9 cellular contexts compared by ENCODE assay signal in genomic region chr3:52769786-52770445, GRCh38. TPM values are rescaled to one million over a fixed set of nuclear protein-coding genes. Genes with fewer than 3 reads are reported as not detected.
DNase-seq lines count a peak whose midpoint lies in the region; ATAC-seq, FAIRE-seq and TF ChIP-seq lines count a peak whose summit lies in the region.
"Had no signal": no experiment of that assay in that cellular context is flagged by ENCODE, and none has a peak within 500 bp of the region (broad histone marks: within the 10 kb centered on the region; RNA-seq: fewer than 3 reads in every experiment).

No MANE protein-coding gene starts in this region.

- H2BK5ac ChIP-seq in H1 (ENCODE audit: low read depth, low read length), result no peak overlapping the region

- no peaks in the 10 kb centered on the region for H3K9me3 Mint-ChIP-seq in neural progenitor cell

- no peak overlapping the region for H2BK15ac ChIP-seq in H1 (ENCODE audit: low read length)

- H4K8ac ChIP-seq in H1 (ENCODE audit: extremely low read depth, insufficient read depth, low read length), result no peak overlapping the region

- H3K4me2 ChIP-seq in OCI-LY3 (ENCODE audit: low read length) (peak overlapping the region; percentile 77), H1 (ENCODE audit: insufficient read depth in 1 of 2, low read depth in 2 of 2, low read length in 2 of 2) (peak overlapping the region; percentile 73 to 83), neural progenitor cell (peak overlapping the region; percentile 97)

- peaks cover 16% of the 10 kb centered on the region for H3K4me1 Mint-ChIP-seq in neural progenitor cell

- no peak for TF ChIP-seq RAD21 in H1 (IDR thresholded peaks at IDR 0.05 in 1 of 2, conservative IDR thresholded peaks at IDR 0.05 in 1 of 2; ENCODE audit: low read depth in 2 of 2, low read length in 2 of 2)

- DNase-seq in H1 (ENCODE audit: low read depth in 1 of 2, low spot score in 2 of 2) (no peak), neural progenitor cell (ENCODE audit: low spot score) (no peak), NCI-H146 (lab: John Stamatoyannopoulos, UW) (no peak), HPDE6-E6E7 (ENCODE audit: extremely low spot score) (no peak), NCI-H2081 treated with DMSO at 0.1 percent for 48 hours (lab: John Stamatoyannopoulos, UW) (no peak)

- peak overlapping the region; percentile 78 for H3K4me3 ChIP-seq in OCI-LY3 (ENCODE audit: low read length)
- H3K4me3 ChIP-seq in H1 (ENCODE audit: extremely low read depth in 1 of 4, insufficient read depth in 2 of 4, low read depth in 3 of 4, low read length in 4 of 4), result peak overlapping the region; percentile 70 to 88 (median 78)
- H3K4me3 ChIP-seq in neural progenitor cell, result peak overlapping the region; percentile 89

- H3K79me2 ChIP-seq in OCI-LY3 (ENCODE audit: low read length) (peaks cover 20% of the 10 kb centered on the region), H1 (ENCODE audit: control insufficient read depth in 1 of 2, insufficient read depth in 2 of 2, low read length in 2 of 2) (peaks cover 0 to 21% of the 10 kb centered on the region in 2 experiments; a peak in 3 of 4 replicates), neural progenitor cell (ENCODE audit: low read depth) (peaks cover 30% of the 10 kb centered on the region)

- no peaks in the 10 kb centered on the region for H4K20me1 ChIP-seq in OCI-LY3 (ENCODE audit: insufficient read depth, low read length)
- H4K20me1 ChIP-seq in H1 (replicated peaks in 1 of 2; ENCODE audit: control insufficient read depth in 1 of 2, insufficient read depth in 2 of 2, low read length in 2 of 2), result no peaks in the 10 kb centered on the region
- peaks cover 6% of the 10 kb centered on the region for H4K20me1 ChIP-seq in neural progenitor cell (ENCODE audit: low read depth)

- no peak overlapping the region for H2BK120ac ChIP-seq in H1 (replicated peaks; ENCODE audit: low read depth, low read length)

- no peak for TF ChIP-seq EP300 in H1 (IDR thresholded peaks at IDR 0.05; ENCODE audit: borderline replicate concordance in 1 of 2, low read depth in 2 of 2, low read length in 2 of 2)

- no peaks in the 10 kb centered on the region for H3K9me3 ChIP-seq in ES-I3 (ENCODE audit: control insufficient read depth, insufficient read depth, low read length)
- no peaks in the 10 kb centered on the region for H3K9me3 ChIP-seq in OCI-LY3 (ENCODE audit: insufficient read depth, low read length)
- H3K9me3 ChIP-seq in H1 (ENCODE audit: insufficient read depth in 2 of 2, low read depth in 1 of 2, low read length in 1 of 2), result no peaks in the 10 kb centered on the region
- no peaks in the 10 kb centered on the region for H3K9me3 ChIP-seq in neural progenitor cell (ENCODE audit: low read depth)

- peaks cover 3% of the 10 kb centered on the region; the same call in 1 of the 2 replicates for H3K79me1 ChIP-seq in H1 (ENCODE audit: low read depth, low read length)

- no peak for FAIRE-seq in H1 (lab: Jason Lieb, UNC)

- H3K27me3 ChIP-seq in OCI-LY3 (ENCODE audit: low read depth, low read length) (no peaks in the 10 kb centered on the region), H1 (replicated peaks in 1 of 4; ENCODE audit: control insufficient read depth in 3 of 4, extremely low read depth in 1 of 4, insufficient read depth in 3 of 4, low read length in 3 of 4) (no peaks in the 10 kb centered on the region), neural progenitor cell (no peaks in the 10 kb centered on the region)

- no peak overlapping the region for H3K14ac ChIP-seq in H1 (ENCODE audit: insufficient read length)

- peak overlapping the region; percentile 51 for H3K27ac Mint-ChIP-seq in neural progenitor cell

- H3K9ac ChIP-seq in ES-I3 (ENCODE audit: low read depth, low read length) (peak overlapping the region; percentile 74), OCI-LY3 (ENCODE audit: low read length) (peak overlapping the region; percentile 77), H1 (replicated peaks in 1 of 4; ENCODE audit: extremely low read depth in 1 of 4, low read depth in 3 of 4, low read length in 3 of 4) (peak overlapping the region; percentile 56 to 84 (median 66)), neural progenitor cell (peak overlapping the region; percentile 76)

- H3K4ac ChIP-seq in H1 (replicated peaks; ENCODE audit: insufficient read length, low read depth, low read length), result no peak overlapping the region

- no peak; a peak in 1 of 3 replicates for TF ChIP-seq POLR2A in H1 (IDR thresholded peaks at IDR 0.05; ENCODE audit: control extremely low read depth in 1 of 2, low read depth in 2 of 2, low read length in 2 of 2)

- peaks cover 10% of the 10 kb centered on the region for H3F3A ChIP-seq in neural progenitor cell (ENCODE audit: low read depth)

- H4K5ac ChIP-seq in H1 (ENCODE audit: insufficient read length, low read depth, low read length), result no peak overlapping the region

- 22% methylated on average over 13 of the region's 13 CpGs; no CpG with 5 or more reads in 1 of the 2 experiments for WGBS in H1 (ENCODE audit: extremely low coverage in 1 of 2, insufficient coverage in 1 of 2, insufficient read length in 1 of 2, insufficient replicate concordance in 2 of 2, low coverage in 1 of 2, low lambda C conversion rate in 2 of 2, missing lambda C conversion rate in 1 of 2), 2 experiments

- ATAC-seq in HG03354 (IDR thresholded peaks at IDR 0.05; ENCODE audit: poor library complexity, severe bottlenecking, unreplicated experiment), result no peak

- POLR2A ChIA-PET in H1 (lab: Charles Lee; ENCODE audit: partially characterized antibody), result interaction anchor here (0.8 to 2.3 kb wide), 13 partner anchors 10 to 303 kb away, joined by 3 to 10 read pairs (median 7); partner anchors contain the start of genes GNL3, ITIH3 and PBRM1

- H2AFZ ChIP-seq in OCI-LY3 (ENCODE audit: low read depth, low read length) (no peak overlapping the region), H1 (ENCODE audit: low read length) (peak overlapping the region; percentile 86; the same call in 1 of the 2 replicates), neural progenitor cell (replicated peaks) (peak overlapping the region; percentile 87)

- no peaks in the 10 kb centered on the region for H3K4me1 ChIP-seq in ES-I3 (ENCODE audit: insufficient read depth, low read length)
- H3K4me1 ChIP-seq in OCI-LY3 (ENCODE audit: low read length), result peaks cover 14% of the 10 kb centered on the region
- H3K4me1 ChIP-seq in H1 (replicated peaks in 1 of 4; ENCODE audit: control insufficient read depth in 3 of 4, insufficient read depth in 4 of 4, low read length in 3 of 4), result peaks cover 0 to 2% (median 0%) of the 10 kb centered on the region in 4 experiments; a peak in 1 of 7 replicates
- peaks cover 9% of the 10 kb centered on the region for H3K4me1 ChIP-seq in neural progenitor cell

- H2AK5ac ChIP-seq in H1 (ENCODE audit: low read depth, low read length), result no peak overlapping the region

- no peak overlapping the region for H3K23ac ChIP-seq in H1 (ENCODE audit: insufficient read length)

- H3K23me2 ChIP-seq in H1 (ENCODE audit: low read depth, low read length), result peaks cover 7% of the 10 kb centered on the region

- H3K36me3 Mint-ChIP-seq in neural progenitor cell, result peaks cover 14% of the 10 kb centered on the region

- peak overlapping the region; percentile 98 for H3K4me3 Mint-ChIP-seq in neural progenitor cell

- H4K91ac ChIP-seq in H1 (replicated peaks; ENCODE audit: insufficient read length, low read length), result no peak overlapping the region

- H2BK12ac ChIP-seq in H1 (ENCODE audit: low read depth, low read length), result no peak overlapping the region

- no peak for TF ChIP-seq CTCF in OCI-LY3 (IDR thresholded peaks at IDR 0.05; ENCODE audit: low read depth, low read length)
- TF ChIP-seq CTCF in H1 (IDR thresholded peaks at IDR 0.05; ENCODE audit: control extremely low read depth in 1 of 3, insufficient read depth in 1 of 3, low read depth in 1 of 3, low read length in 3 of 3), result no peak
- TF ChIP-seq CTCF in neural progenitor cell (IDR thresholded peaks at IDR 0.05), result no peak

- H2BK20ac ChIP-seq in H1 (ENCODE audit: low read length), result no peak overlapping the region

- H3K56ac ChIP-seq in H1 (replicated peaks; ENCODE audit: insufficient read length, low read depth, low read length), result peak overlapping the region; percentile 17

- CTCF ChIA-PET in H1 (lab: Charles Lee; ENCODE audit: partially characterized antibody), result interaction anchor here (0.6 to 3.3 kb wide), 5 partner anchors 14 to 51 kb away, joined by 3 to 12 read pairs (median 5); no protein-coding TSS in a partner anchor

- no peak overlapping the region for H3K27ac ChIP-seq in OCI-LY3 (ENCODE audit: low read length)
- peak overlapping the region; percentile 54; the same call in 1 of the 2 replicates for H3K27ac ChIP-seq in H1 (ENCODE audit: low read depth, low read length)
- peak overlapping the region; percentile 68 for H3K27ac ChIP-seq in neural progenitor cell

- H3K18ac ChIP-seq in H1 (ENCODE audit: extremely low read depth, low read length), result 0 out of 2 replicates have a peak overlapping the region, but pooled peaks have one; percentile 51

- H3K27me3 Mint-ChIP-seq in neural progenitor cell (ENCODE audit: insufficient read depth, low read depth), result no peaks in the 10 kb centered on the region

- peaks cover 10% of the 10 kb centered on the region for H3K36me3 ChIP-seq in ES-I3 (ENCODE audit: insufficient read depth, low read length)
- H3K36me3 ChIP-seq in OCI-LY3 (replicated peaks; ENCODE audit: low read depth, low read length), result peaks cover 11% of the 10 kb centered on the region
- peaks cover 5 to 30% (median 19%) of the 10 kb centered on the region in 4 experiments; a peak in 7 of 8 replicates for H3K36me3 ChIP-seq in H1 (ENCODE audit: control insufficient read depth in 2 of 4, insufficient read depth in 4 of 4, low read length in 3 of 4)
- H3K36me3 ChIP-seq in neural progenitor cell, result peaks cover 6% of the 10 kb centered on the region

RNA-seq across cellular contexts. Expression of gene NEK4, which starts 0.8 kb away (rescaled TPM):
- total RNA-seq in H1 (2021; fragmentation: NEBNext Ultra II Directional; extraction: Animal tissue kit (Norgen Biotek cat#: 25700)), result 39.5 and 40.0 TPM in 2 replicates
- polyA plus RNA-seq in H1 (2011; rRNA removed), result 6.0 and 7.5 TPM in 2 replicates
- polyA plus RNA-seq in H1 (2011; cell fraction: cytosol; rRNA removed), result 12.7 TPM
- polyA plus RNA-seq in H1 (2011; cell fraction: nucleus; rRNA removed), result 13.9 TPM
- 16.6 to 24.6 TPM (median 19.9 TPM) in 4 replicates for polyA plus RNA-seq in H1 (2012, experiment 1 of 2)
- polyA plus RNA-seq in H1 (2012, experiment 2 of 2), result 1.6 TPM
- 14.7 TPM for polyA plus RNA-seq in H1 (2013, experiment 1 of 2)
- 13.4 TPM for polyA plus RNA-seq in H1 (2013, experiment 2 of 2)
- 34.5 and 35.6 TPM in 2 replicates for polyA minus RNA-seq in H1 (2011; rRNA and poly(A)+ RNA removed)
- polyA minus RNA-seq in H1 (2011; cell fraction: cytosol; rRNA and poly(A)+ RNA removed), result 20.0 TPM
- 22.8 TPM for polyA minus RNA-seq in H1 (2011; cell fraction: nucleus; rRNA and poly(A)+ RNA removed)
- 41.8 and 42.0 TPM in 2 replicates for total RNA-seq in neural progenitor cell (ENCODE audit: low replicate concordance)

RNA-seq across cellular contexts. Expression of gene ITIH1, which starts 7.5 kb away (rescaled TPM):
- total RNA-seq in H1 (2021; fragmentation: NEBNext Ultra II Directional; extraction: Animal tissue kit (Norgen Biotek cat#: 25700)), result not detected in 2 replicates
- polyA plus RNA-seq in H1 (2011; rRNA removed), result not detected in 2 replicates
- not detected for polyA plus RNA-seq in H1 (2011; cell fraction: cytosol; rRNA removed)
- polyA plus RNA-seq in H1 (2011; cell fraction: nucleus; rRNA removed), result not detected
- polyA plus RNA-seq in H1 (2012, experiment 1 of 2), result not detected in 4 replicates
- not detected for polyA plus RNA-seq in H1 (2012, experiment 2 of 2)
- not detected for polyA plus RNA-seq in H1 (2013, experiment 1 of 2)
- polyA plus RNA-seq in H1 (2013, experiment 2 of 2), result not detected
- not detected in 2 replicates for polyA minus RNA-seq in H1 (2011; rRNA and poly(A)+ RNA removed)
- polyA minus RNA-seq in H1 (2011; cell fraction: cytosol; rRNA and poly(A)+ RNA removed), result not detected
- not detected for polyA minus RNA-seq in H1 (2011; cell fraction: nucleus; rRNA and poly(A)+ RNA removed)
- not detected in 2 replicates for total RNA-seq in neural progenitor cell (ENCODE audit: low replicate concordance)
- total RNA-seq: temporal lobe had no signal

RNA-seq across cellular contexts. Expression of gene ITIH3, which starts 24.7 kb away (rescaled TPM):
- total RNA-seq in H1 (2021; fragmentation: NEBNext Ultra II Directional; extraction: Animal tissue kit (Norgen Biotek cat#: 25700)), result not detected in 2 replicates
- polyA plus RNA-seq in H1 (2011; rRNA removed), result not detected in 2 replicates
- polyA plus RNA-seq in H1 (2011; cell fraction: cytosol; rRNA removed), result 0.78 TPM
- polyA plus RNA-seq in H1 (2011; cell fraction: nucleus; rRNA removed), result not detected
- polyA plus RNA-seq in H1 (2012, experiment 1 of 2), result 0.20 to 0.52 TPM (median 0.21 TPM) in 3 of 4 replicates, not detected in the other
- not detected for polyA plus RNA-seq in H1 (2012, experiment 2 of 2)
- not detected for polyA plus RNA-seq in H1 (2013, experiment 1 of 2)
- polyA plus RNA-seq in H1 (2013, experiment 2 of 2), result 0.15 TPM
- polyA minus RNA-seq in H1 (2011; rRNA and poly(A)+ RNA removed), result not detected in 2 replicates
- not detected for polyA minus RNA-seq in H1 (2011; cell fraction: cytosol; rRNA and poly(A)+ RNA removed)
- polyA minus RNA-seq in H1 (2011; cell fraction: nucleus; rRNA and poly(A)+ RNA removed), result not detected
- not detected in 2 replicates for total RNA-seq in neural progenitor cell (ENCODE audit: low replicate concordance)
- total RNA-seq: temporal lobe had no signal
